ENCODE assay signal across 14 cellular contexts in genomic region chr2:190860985-190861721, GRCh38. TPM values are rescaled to one million over a fixed set of nuclear protein-coding genes. Genes with fewer than 3 reads are reported as not detected.
A peak's percentile ranks its signal among the peaks of the same experiment; 100 is the strongest.
DNase-seq lines count a peak whose midpoint lies in the region; ATAC-seq and TF ChIP-seq lines count a peak whose summit lies in the region.
"Had no signal": no experiment of that assay in that cellular context is flagged by ENCODE, and none has a peak within 500 bp of the region (broad histone marks: within the 10 kb centered on the region; RNA-seq: fewer than 3 reads in every experiment).

No MANE protein-coding gene starts in this region.

- H3K27ac ChIP-seq in GM23248: peak overlapping the region; percentile 82
- H3K27ac ChIP-seq in SJCRH30: peak overlapping the region; percentile 7; the same call in 1 of the 2 replicates
- peak overlapping the region in 3 of 4 donors; percentile 4 to 58 (median 20) for H3K27ac ChIP-seq in gastroesophageal sphincter
- peak overlapping the region; percentile 94 for H3K27ac ChIP-seq in smooth muscle cell (ENCODE audit: low read depth)

- in situ Hi-C loops in GM23248 (cut with MboI): no loop called here

- H3K4me2 ChIP-seq in GM23248 (ENCODE audit: unreplicated experiment) (peak overlapping the region; percentile 86), smooth muscle cell (peak overlapping the region; percentile 82)

- ATAC-seq in gastroesophageal sphincter (no peak), left lobe of liver (no peak), GM21381 (IDR thresholded peaks at IDR 0.05; ENCODE audit: unreplicated experiment) (no peak)

- H3K9me2 ChIP-seq in GM23248 (ENCODE audit: insufficient read depth): no peaks in the 10 kb centered on the region; the same call in 1 of the 2 replicates

- H3K36me3 ChIP-seq in GM23248 (ENCODE audit: low read depth) (no peaks in the 10 kb centered on the region), SJCRH30 (no peaks in the 10 kb centered on the region), gastroesophageal sphincter (no peaks in the 10 kb centered on the region), smooth muscle cell (ENCODE audit: low read depth) (no peaks in the 10 kb centered on the region)

- H3K4me1 ChIP-seq in GM23248 (ENCODE audit: insufficient read depth) (peaks cover 83% of the 10 kb centered on the region), SJCRH30 (peaks cover 41% of the 10 kb centered on the region), gastroesophageal sphincter (peaks cover 6 to 45% (median 17%) of the 10 kb centered on the region in 3 donors), smooth muscle cell (ENCODE audit: low read depth) (peaks cover 36% of the 10 kb centered on the region)

- no peak for TF ChIP-seq EP300 in gastroesophageal sphincter (IDR thresholded peaks at IDR 0.05)

- H3K27me3 ChIP-seq in GM23248 (replicated peaks; ENCODE audit: insufficient read depth) (no peaks in the 10 kb centered on the region), SJCRH30 (no peaks in the 10 kb centered on the region), gastroesophageal sphincter (no peaks in the 10 kb centered on the region), smooth muscle cell (ENCODE audit: low read depth) (no peaks in the 10 kb centered on the region)

- 44 to 51% methylated on average over 5 of the region's 5 CpGs for WGBS in GM23248 (ENCODE audit: low coverage in 1 of 2, low lambda C conversion rate in 2 of 2, missing lambda C conversion rate in 2 of 2), 2 experiments
- WGBS in gastroesophageal sphincter (ENCODE audit: low coverage in 1 of 2), 2 donors: 51 to 63% methylated on average over 4 to 5 of the region's 5 CpGs
- 38% methylated on average over 5 of the region's 5 CpGs for WGBS in smooth muscle cell (ENCODE audit: low lambda C conversion rate)

- H4K20me1 ChIP-seq in GM23248 (ENCODE audit: insufficient read depth) (no peaks in the 10 kb centered on the region), smooth muscle cell (ENCODE audit: low read depth) (no peaks in the 10 kb centered on the region)

- peak overlapping the region; percentile 68 for H3K9ac ChIP-seq in GM23248
- H3K9ac ChIP-seq in smooth muscle cell (ENCODE audit: low read depth): no peak overlapping the region

- peaks cover 21% of the 10 kb centered on the region; the same call in 1 of the 2 replicates for H3K79me2 ChIP-seq in GM23248 (ENCODE audit: insufficient read depth)
- H3K79me2 ChIP-seq in smooth muscle cell (ENCODE audit: low read depth): no peaks in the 10 kb centered on the region

- H3K4me3 ChIP-seq in GM23248 (peak overlapping the region; percentile 19; the same call in 1 of the 2 replicates), SJCRH30 (no peak overlapping the region), gastroesophageal sphincter (no peak overlapping the region), smooth muscle cell (no peak overlapping the region)

- no peak for TF ChIP-seq CTCF in gastroesophageal sphincter (IDR thresholded peaks at IDR 0.05)
- TF ChIP-seq CTCF in smooth muscle cell (IDR thresholded peaks at IDR 0.05; ENCODE audit: borderline replicate concordance, insufficient read depth, poor library complexity, severe bottlenecking): no peak

- H3F3A ChIP-seq in GM23248 (ENCODE audit: insufficient read depth) (peaks cover 70% of the 10 kb centered on the region), smooth muscle cell (ENCODE audit: low read depth) (peaks cover 39% of the 10 kb centered on the region)

- TF ChIP-seq POLR2A in gastroesophageal sphincter (IDR thresholded peaks at IDR 0.05): no peak

- H3K9me3 ChIP-seq in GM23248 (ENCODE audit: low read depth) (no peaks in the 10 kb centered on the region), SJCRH30 (replicated peaks) (no peaks in the 10 kb centered on the region), gastroesophageal sphincter (no peaks in the 10 kb centered on the region), smooth muscle cell (replicated peaks; ENCODE audit: low read depth) (no peaks in the 10 kb centered on the region)

- peak; percentile 78 for DNase-seq in GM23248
- peak; percentile 57 to 72 for DNase-seq in SJCRH30
- no peak for DNase-seq in smooth muscle cell (lab: John Stamatoyannopoulos, UW; ENCODE audit: unreplicated experiment)
- DNase-seq in NCI-H1436 (lab: John Stamatoyannopoulos, UW): no peak
- no peak for DNase-seq in left lobe of liver (ENCODE audit: low spot score)
- DNase-seq in C1 segment of cervical spinal cord (lab: John Stamatoyannopoulos, UW): no peak
- DNase-seq: activated CD4-positive, alpha-beta T cell treated with anti-CD3 and anti-CD28 coated beads, Interleukin-2, amount 10 ng/mL, durations not matched to agents 7 days and 5 days; activated naive CD4-positive, alpha-beta T cell; DMS 273 treated with DMSO at 0.1 percent for 48 hours; effector memory CD4-positive, alpha-beta T cell; KG1; stimulated activated naive CD4-positive, alpha-beta T cell had no signal

- H2AFZ ChIP-seq in GM23248: 0 out of 2 replicates have a peak overlapping the region, but pooled peaks have one; percentile 10
- no peak overlapping the region for H2AFZ ChIP-seq in smooth muscle cell (ENCODE audit: low read depth)

RNA-seq across cellular contexts. Expression of gene GLS, which starts 19.5 kb away (rescaled TPM):
- total RNA-seq in GM23248 (2014; rRNA removed; shearing (Covaris generic)): 362 and 426 TPM in 2 replicates
- polyA plus RNA-seq in GM23248 (2016; fragmentation: Nextera tagmentation; extraction: Ambion mirVana): 81.0 and 96.0 TPM in 2 replicates
- 243 and 283 TPM in 2 replicates for total RNA-seq in SJCRH30 (2014; rRNA removed; shearing (Covaris generic))
- 100 to 1,000 TPM in 3 of 4 donors, 10 to 100 TPM in 1; 85.4 to 219 (median 117) TPM for total RNA-seq in gastroesophageal sphincter
- total RNA-seq in smooth muscle cell: 454 and 515 TPM in 2 replicates
- 76.2 and 114 TPM in 2 replicates for polyA plus RNA-seq in smooth muscle cell
- 10.2 TPM for total RNA-seq in left lobe of liver

Comparison
In these comparisons a context has a peak if more than half of its experiments do, and no peak if none do; other contexts are left out.
1. DNase-seq: peak in GM23248 (single experiment) and SJCRH30 (2 of 2); none in smooth muscle cell (single experiment), NCI-H1436 (single experiment), left lobe of liver (single experiment) and C1 segment of cervical spinal cord (0 of 14).
2. H3K27ac ChIP-seq: peak in every context shown above with its lines; median percentile 94 in smooth muscle cell; 82 in GM23248; 20 in gastroesophageal sphincter; 7 in SJCRH30.